ENCODE assay signal across 9 cellular contexts in genomic region chr2:113273031-113273551, GRCh38. TPM values are rescaled to one million over a fixed set of nuclear protein-coding genes. Genes with fewer than 3 reads are reported as not detected.
DNase-seq lines count a peak whose midpoint lies in the region; ATAC-seq and TF ChIP-seq lines count a peak whose summit lies in the region.
"Had no signal": no experiment of that assay in that cellular context is flagged by ENCODE, and none has a peak within 500 bp of the region (broad histone marks: within the 10 kb centered on the region; RNA-seq: fewer than 3 reads in every experiment).

No MANE protein-coding gene starts in this region.

- H3K27ac Mint-ChIP-seq in T-cell, result no peak overlapping the region
- H3K27ac Mint-ChIP-seq: T-helper 1 cell treated with Interleukin-12 subunit alpha and Interleukin-12 subunit beta and Interleukin-4 antibody, amounts not matched to agents 30 μg/mL and 1 μg/mL, for 36 hours had no signal

- DNase-seq in stimulated activated naive CD4-positive, alpha-beta T cell (lab: John Stamatoyannopoulos, UW), result peak in 4 of 6 experiments; percentile 4 to 36 (median 20)
- no peak for DNase-seq in stimulated activated naive CD4-positive, alpha-beta T cell treated with Interleukin-2 at 50 U/mL for 16 hours (lab: John Stamatoyannopoulos, UW)
- DNase-seq in T-cell (peak in 21 of 34 experiments; percentile 5 to 45 (median 28)), foreskin fibroblast (peak; percentile 18 to 55), AML-193 (lab: John Stamatoyannopoulos, UW) (no peak)

- POLR2A ChIA-PET in T-cell (lab: Charles Lee), result no interaction called here

- CTCF ChIA-PET in T-cell (lab: Charles Lee), result interaction anchor here (0.5 to 0.7 kb wide), 5 partner anchors 11 to 739 kb away, joined by 3 to 9 read pairs (median 3); no protein-coding TSS in a partner anchor

- H3K4me3 ChIP-seq in foreskin fibroblast (ENCODE audit: low read depth in 1 of 2, low read length in 2 of 2), result no peak overlapping the region

- H3K4me3 Mint-ChIP-seq in T-cell, result no peak overlapping the region
- H3K4me3 Mint-ChIP-seq: T-helper 1 cell treated with Interleukin-12 subunit alpha and Interleukin-12 subunit beta and Interleukin-4 antibody, amounts not matched to agents 30 μg/mL and 1 μg/mL, for 36 hours had no signal

- H3K36me3 Mint-ChIP-seq in T-cell, result no peaks in the 10 kb centered on the region

- TF ChIP-seq CTCF in foreskin fibroblast (IDR thresholded peaks at IDR 0.05; ENCODE audit: low read depth, low read length), result no peak

- ATAC-seq in T-cell (replicated peaks in 1 of 4) (peak in 3 of 4 experiments; percentile 71 to 93 (median 79)), GM18511 (IDR thresholded peaks at IDR 0.05; ENCODE audit: unreplicated experiment) (no peak), GM18517 (IDR thresholded peaks at IDR 0.05; ENCODE audit: unreplicated experiment) (no peak), HG03565 (IDR thresholded peaks at IDR 0.05; ENCODE audit: unreplicated experiment) (no peak)

- H3K9me3 Mint-ChIP-seq in T-cell, result no peaks in the 10 kb centered on the region
- H3K9me3 Mint-ChIP-seq: T-helper 1 cell treated with Interleukin-12 subunit alpha and Interleukin-12 subunit beta and Interleukin-4 antibody, amounts not matched to agents 30 μg/mL and 1 μg/mL, for 36 hours had no signal

- peaks cover 22 to 30% (median 25%) of the 10 kb centered on the region in 3 donors for H3K4me1 Mint-ChIP-seq in T-cell

- peaks cover 28 to 59% of the 10 kb centered on the region in 2 donors for H3K27me3 Mint-ChIP-seq in T-cell

RNA-seq across cellular contexts. Expression of gene PAX8, which starts 5.6 kb away (rescaled TPM):
- total RNA-seq in T-cell, result 1 to 10 TPM; 1.0 to 1.8 (median 1.3) TPM

Comparison
In these comparisons a context has a peak if more than half of its experiments do, and no peak if none do; other contexts are left out.
1. DNase-seq: peak in stimulated activated naive CD4-positive, alpha-beta T cell (4 of 6), T-cell (21 of 34) and foreskin fibroblast (2 of 2); none in stimulated activated naive CD4-positive, alpha-beta T cell treated with Interleukin-2 at 50 U/mL for 16 hours (single experiment) and AML-193 (0 of 2).
2. ATAC-seq: peak in T-cell (3 of 4); none in GM18511 (single experiment), GM18517 (single experiment) and HG03565 (single experiment).